Comparison of ENCODE assay signal across 29 cellular contexts in the genomic region with DNA sequence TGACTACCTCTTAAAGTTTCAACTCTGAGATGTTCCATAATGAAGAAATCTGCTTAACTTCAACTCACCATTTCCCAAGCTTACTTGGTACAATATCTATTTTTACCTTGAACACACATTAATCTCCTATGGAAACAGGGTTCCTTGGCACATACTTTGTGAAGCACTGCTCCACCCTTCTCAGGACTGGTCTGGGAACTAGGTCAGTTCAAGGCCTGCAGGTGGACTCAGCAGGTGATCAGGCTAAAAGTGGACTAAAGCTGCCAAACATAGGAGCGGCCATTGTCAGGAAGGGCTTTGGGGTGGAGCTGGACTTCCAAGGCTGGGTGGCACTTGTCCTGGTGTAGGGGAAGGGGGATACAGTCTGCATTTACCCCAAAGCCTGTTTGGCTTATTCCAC.
"Had no signal": no experiment of that assay in that cellular context is flagged by ENCODE, and none has a peak within 500 bp of the region (broad histone marks: within the 10 kb centered on the region; RNA-seq: fewer than 3 reads in every experiment).

No MANE protein-coding gene starts in this region.

- DNase-seq: activated CD4-positive, alpha-beta memory T cell treated with anti-CD3 and anti-CD28 coated beads, Interleukin-2, amount 10 ng/mL, durations not matched to agents 7 days and 5 days; activated CD4-positive, alpha-beta T cell treated with anti-CD3 and anti-CD28 coated beads for 1 hour; activated CD4-positive, alpha-beta T cell treated with anti-CD3 and anti-CD28 coated beads for 48 hours; activated CD4-positive, CD25-positive, alpha-beta regulatory T cell; activated CD8-positive, alpha-beta memory T cell treated with anti-CD3 and anti-CD28 coated beads for 24 hours; activated CD8-positive, alpha-beta memory T cell treated with anti-CD3 and anti-CD28 coated beads, Interleukin-2, amount 10 ng/mL, durations not matched to agents 7 days and 5 days; activated CD8-positive, alpha-beta memory T cell treated with anti-CD3 and anti-CD28 coated beads, Interleukin-2, amount 50 U/mL, for 48 hours; activated effector memory CD4-positive, alpha-beta T cell treated with anti-CD3 and anti-CD28 coated beads, Interleukin-2, amount 50 U/mL, for 16 hours; activated naive CD4-positive, alpha-beta T cell; activated naive CD4-positive, alpha-beta T cell treated with anti-CD3 and anti-CD28 coated beads, Interleukin-2, amount 50 U/mL, for 16 hours; activated naive CD8-positive, alpha-beta T cell treated with anti-CD3 and anti-CD28 coated beads for 36 hours; activated T-cell treated with anti-CD3 and anti-CD28 coated beads, Interleukin-2, amount 50 U/mL, for 48 hours; amniotic stem cell; aorta; MM.1S; NCI-H1092; NCI-H1436 treated with DMSO at 0.1 percent for 48 hours; NCI-H187 treated with DMSO at 0.1 percent for 48 hours; NCI-H2081; NCI-H345; Right ventricle myocardium superior; SW 1271; T-helper 1 cell; T-helper 9 cell; WERI-Rb-1 had no signal

- ATAC-seq: activated CD8-positive, alpha-beta memory T cell treated with anti-CD3 and anti-CD28 coated beads, Interleukin-2, amount 10 ng/mL, durations not matched to agents 7 days and 5 days; activated T-helper 17 cell treated with anti-CD3 and anti-CD28 coated beads, Interleukin-2, amount 50 U/mL, for 72 hours; PC-3 had no signal

- H3K36me3 ChIP-seq: cardiac muscle cell, WERI-Rb-1 had no signal

- H3K27me3 ChIP-seq: cardiac muscle cell had no signal

- H3K4me3 ChIP-seq: cardiac muscle cell had no signal

- H3K9ac ChIP-seq: KMS-11 had no signal

- H3K27ac ChIP-seq: cardiac muscle cell, KMS-11, WERI-Rb-1 had no signal

- H3K4me2 ChIP-seq: KMS-11 had no signal
